ENCODE assay signal across 8 cellular contexts in genomic region chr2:205675861-205676516, GRCh38. TPM values are rescaled to one million over a fixed set of nuclear protein-coding genes. Genes with fewer than 3 reads are reported as not detected.
DNase-seq lines count a peak whose midpoint lies in the region; ATAC-seq, FAIRE-seq and TF ChIP-seq lines count a peak whose summit lies in the region.

No MANE protein-coding gene starts in this region.

- H3K36me3 Mint-ChIP-seq in naive thymus-derived CD4-positive, alpha-beta T cell = peaks cover 0 to 3% (median 0%) of the 10 kb centered on the region in 5 donors

- H3K79me2 ChIP-seq in Karpas-422 (ENCODE audit: low read length) = no peaks in the 10 kb centered on the region
- no peaks in the 10 kb centered on the region for H3K79me2 ChIP-seq in PC-3 (ENCODE audit: low read length)

- no peaks in the 10 kb centered on the region for H3K27me3 ChIP-seq in Karpas-422 (ENCODE audit: low read length)
- H3K27me3 ChIP-seq in PC-3 (ENCODE audit: low read length) = no peaks in the 10 kb centered on the region
- no peaks in the 10 kb centered on the region for H3K27me3 ChIP-seq in naive thymus-derived CD4-positive, alpha-beta T cell (ENCODE audit: control insufficient read depth in 2 of 2, insufficient read depth in 2 of 2, low read length in 2 of 2)

- H3K9me3 Mint-ChIP-seq in naive thymus-derived CD4-positive, alpha-beta T cell = peaks cover 0 to 1% (median 0%) of the 10 kb centered on the region in 11 donors

- H3K9ac ChIP-seq in Karpas-422 (ENCODE audit: low read length) (no peak overlapping the region), PC-3 (ENCODE audit: low read length) (no peak overlapping the region)

- H3K27ac ChIP-seq in Karpas-422 (ENCODE audit: low read length) = no peak overlapping the region
- no peak overlapping the region for H3K27ac ChIP-seq in PC-3 (ENCODE audit: low read length)
- H3K27ac ChIP-seq in naive thymus-derived CD4-positive, alpha-beta T cell (ENCODE audit: low read depth, low read length) = no peak overlapping the region

- peaks cover 9 to 30% (median 15%) of the 10 kb centered on the region in 5 donors for H3K27me3 Mint-ChIP-seq in naive thymus-derived CD4-positive, alpha-beta T cell

- ATAC-seq in PC-3 (peak; percentile 48), HG03045 (IDR thresholded peaks at IDR 0.05; ENCODE audit: unreplicated experiment) (no peak)
- ATAC-seq in naive thymus-derived CD4-positive, alpha-beta T cell = no peak

- CTCF ChIA-PET in PC-3 (lab: Charles Lee) = interaction anchor here (0.6 to 1.8 kb wide), 10 partner anchors 94 to 1028 kb away, joined by 3 to 9 read pairs (median 4); no protein-coding TSS in a partner anchor
- CTCF ChIA-PET in naive thymus-derived CD4-positive, alpha-beta T cell (lab: Charles Lee) = interaction anchor here (0.6 to 5.0 kb wide), 22 partner anchors 10 to 1748 kb away, joined by 3 to 48 read pairs (median 4); no protein-coding TSS in a partner anchor

- H3K4me1 ChIP-seq in Karpas-422 (ENCODE audit: low read length) = peaks cover 26% of the 10 kb centered on the region
- H3K4me1 ChIP-seq in PC-3 (ENCODE audit: insufficient read depth, low read length) = peaks cover 16% of the 10 kb centered on the region
- H3K4me1 ChIP-seq in naive thymus-derived CD4-positive, alpha-beta T cell (ENCODE audit: control insufficient read depth in 2 of 2, insufficient read depth in 2 of 2, low read length in 2 of 2) = peaks cover 0 to 4% of the 10 kb centered on the region in 2 donors

- POLR2A ChIA-PET in PC-3 (lab: Charles Lee; ENCODE audit: unreplicated experiment) = interaction anchor here (0.6 kb wide), 1 partner anchor 58 kb away, joined by 3 read pairs; no protein-coding TSS in a partner anchor
- POLR2A ChIA-PET in naive thymus-derived CD4-positive, alpha-beta T cell (lab: Charles Lee) = interaction anchor here (0.6 kb wide), 1 partner anchor 804 kb away, joined by 3 read pairs; no protein-coding TSS in a partner anchor

- DNase-seq in EL (peak; percentile 72), Karpas-422 (peak; percentile 76), PC-3 (peak; percentile 73), T-helper 1 cell (no peak)
- DNase-seq in naive thymus-derived CD4-positive, alpha-beta T cell = peak in 5 of 9 donors; percentile 18 to 30 (median 25)
- no peak for DNase-seq in activated CD4-positive, alpha-beta T cell treated with anti-CD3 and anti-CD28 coated beads for 1 hour

- H3K9me2 ChIP-seq in Karpas-422 (replicated peaks; ENCODE audit: insufficient read depth, low read length) (no peaks in the 10 kb centered on the region), PC-3 (replicated peaks; ENCODE audit: low read length) (no peaks in the 10 kb centered on the region)

- intact Hi-C loops in PC-3 (cut with micrococcal nuclease) = loop anchor here (1.0 to 10.0 kb wide), 9 partner anchors 141 to 1529 kb away; no protein-coding TSS in a partner anchor
- intact Hi-C loops in naive thymus-derived CD4-positive, alpha-beta T cell (cut with micrococcal nuclease) = loop anchor here (1.0 to 10.0 kb wide), 12 partner anchors 79 to 1568 kb away; no protein-coding TSS in a partner anchor

- H3K4me2 ChIP-seq in Karpas-422 (ENCODE audit: low read depth, low read length, poor library complexity, severe bottlenecking) (no peak overlapping the region), PC-3 (ENCODE audit: low read length) (peak overlapping the region; percentile 64)

- no TSS peak for BruUV-seq in PC-3 (replicated peaks; lab: Mats Ljungman, UMichigan)

- H3K27ac Mint-ChIP-seq in naive thymus-derived CD4-positive, alpha-beta T cell = no peak overlapping the region

- no peak overlapping the region for H3K4me3 Mint-ChIP-seq in naive thymus-derived CD4-positive, alpha-beta T cell

- H3K9me3 ChIP-seq in Karpas-422 (ENCODE audit: low read length) (no peaks in the 10 kb centered on the region), PC-3 (ENCODE audit: low read length) (no peaks in the 10 kb centered on the region)
- H3K9me3 ChIP-seq in naive thymus-derived CD4-positive, alpha-beta T cell (ENCODE audit: control insufficient read depth in 2 of 3, low read length in 3 of 3) = no peaks in the 10 kb centered on the region

- FAIRE-seq in endometrium (lab: Jason Lieb, UNC) = peak; percentile 96

- H3K36me3 ChIP-seq in Karpas-422 (ENCODE audit: insufficient read depth, low read length) = no peaks in the 10 kb centered on the region
- H3K36me3 ChIP-seq in PC-3 (ENCODE audit: low read depth, low read length) = no peaks in the 10 kb centered on the region
- H3K36me3 ChIP-seq in naive thymus-derived CD4-positive, alpha-beta T cell (ENCODE audit: control insufficient read depth in 2 of 3, insufficient read depth in 3 of 3, low read length in 3 of 3) = no peaks in the 10 kb centered on the region

- no peak overlapping the region for H2AFZ ChIP-seq in Karpas-422 (ENCODE audit: low read length)
- peak overlapping the region; percentile 74 for H2AFZ ChIP-seq in PC-3 (ENCODE audit: low read length)

- H3K4me1 Mint-ChIP-seq in naive thymus-derived CD4-positive, alpha-beta T cell = peaks cover 0 to 20% (median 3%) of the 10 kb centered on the region in 7 donors

- H4K20me1 ChIP-seq in Karpas-422 (ENCODE audit: insufficient read depth, low read depth, low read length) = no peaks in the 10 kb centered on the region
- H4K20me1 ChIP-seq in PC-3 (ENCODE audit: low read length) = no peaks in the 10 kb centered on the region

- TF ChIP-seq CTCF in PC-3 (conservative IDR thresholded peaks at IDR 0.05; ENCODE audit: low read depth, low read length) = peak; percentile 96

- H3K4me3 ChIP-seq in Karpas-422 (ENCODE audit: low read length) (no peak overlapping the region), PC-3 (ENCODE audit: low read length) (peak overlapping the region; percentile 33)
- H3K4me3 ChIP-seq in naive thymus-derived CD4-positive, alpha-beta T cell (ENCODE audit: low read length) = no peak overlapping the region

- no peaks in the 10 kb centered on the region for H3F3A ChIP-seq in PC-3 (ENCODE audit: low read length, unreplicated experiment)

RNA-seq across cellular contexts. Expression of gene NRP2, which starts 6.3 kb away (rescaled TPM):
- 4.4 and 7.2 TPM in 2 replicates for total RNA-seq in Karpas-422 (2014; rRNA removed; shearing (Covaris generic); ENCODE audit: low replicate concordance)
- 18.3 and 19.9 TPM in 2 replicates for total RNA-seq in PC-3 (2014; rRNA removed)
- total RNA-seq in naive thymus-derived CD4-positive, alpha-beta T cell = 10 to 100 TPM in 1 of 5 experiments, 1 to 10 TPM in 3, under 1 TPM in 1; 0.50 to 23.7 (median 2.2) TPM
- polyA plus RNA-seq in naive thymus-derived CD4-positive, alpha-beta T cell = under 1 TPM; 0.35 to 0.51 TPM

Comparison
In these comparisons a context has a peak if more than half of its experiments do, and no peak if none do; other contexts are left out.
1. DNase-seq: peak in EL (single experiment), Karpas-422 (single experiment), PC-3 (single experiment) and naive thymus-derived CD4-positive, alpha-beta T cell (5 of 9); none in T-helper 1 cell (0 of 5) and activated CD4-positive, alpha-beta T cell treated with anti-CD3 and anti-CD28 coated beads for 1 hour (single experiment).